ENCODE assay signal across 8 cellular contexts in genomic region chr17:82217530-82218204, GRCh38. TPM values are rescaled to one million over a fixed set of nuclear protein-coding genes. Genes with fewer than 3 reads are reported as not detected.
DNase-seq lines count a peak whose midpoint lies in the region; ATAC-seq, FAIRE-seq and TF ChIP-seq lines count a peak whose summit lies in the region.

No MANE protein-coding gene starts in this region.

- H3K9me3 ChIP-seq in PC-3 (ENCODE audit: low read length) (no peaks in the 10 kb centered on the region), small intestine (ENCODE audit: control insufficient read depth, low read depth) (no peaks in the 10 kb centered on the region)

- no TSS peak for BruUV-seq in PC-3 (replicated peaks; lab: Mats Ljungman, UMichigan)

- no peaks in the 10 kb centered on the region for H3K9me2 ChIP-seq in PC-3 (replicated peaks; ENCODE audit: low read length)

- no peaks in the 10 kb centered on the region for H3F3A ChIP-seq in PC-3 (ENCODE audit: low read length, unreplicated experiment)

- no peak overlapping the region for H3K4me3 ChIP-seq in PC-3 (ENCODE audit: low read length)
- H3K4me3 ChIP-seq in small intestine (ENCODE audit: low read depth in 1 of 2, low read length in 2 of 2), result no peak overlapping the region

- H3K79me2 ChIP-seq in PC-3 (ENCODE audit: low read length), result no peaks in the 10 kb centered on the region

- DNase-seq in CD1c-positive myeloid dendritic cell (ENCODE audit: extremely low spot score) (peak; percentile 79), PC-3 (peak; percentile 93), epithelial cell of prostate (ENCODE audit: low read depth, low spot score) (no peak), non-pigmented ciliary epithelial cell (ENCODE audit: low read depth) (peak; percentile 66), COLO668 (lab: John Stamatoyannopoulos, UW; ENCODE audit: unreplicated experiment) (no peak), small intestine (no peak), GM10266 (ENCODE audit: extremely low spot score) (no peak)

- POLR2A ChIA-PET in PC-3 (lab: Charles Lee; ENCODE audit: unreplicated experiment), result no interaction called here

- intact Hi-C loops in PC-3 (cut with micrococcal nuclease), result no loop called here

- no peaks in the 10 kb centered on the region for H3K27me3 ChIP-seq in PC-3 (ENCODE audit: low read length)
- H3K27me3 ChIP-seq in small intestine (ENCODE audit: control insufficient read depth in 2 of 2, insufficient read depth in 2 of 2, low read length in 2 of 2), result no peaks in the 10 kb centered on the region

- H3K27ac ChIP-seq in PC-3 (ENCODE audit: low read length) (peak overlapping the region; percentile 91), epithelial cell of prostate (peak overlapping the region; percentile 95), small intestine (ENCODE audit: low read depth in 1 of 2, low read length in 1 of 2) (peak overlapping the region in 1 of 2 donors; percentile 77)

- peak overlapping the region; percentile 68 for H3K4me2 ChIP-seq in PC-3 (ENCODE audit: low read length)

- no peak for FAIRE-seq in small intestine (lab: Jason Lieb, UNC)

- H4K20me1 ChIP-seq in PC-3 (ENCODE audit: low read length), result no peaks in the 10 kb centered on the region

- peak overlapping the region; percentile 76 for H3K9ac ChIP-seq in PC-3 (ENCODE audit: low read length)

- H2AFZ ChIP-seq in PC-3 (ENCODE audit: low read length), result no peak overlapping the region

- WGBS in small intestine, 3 donors, result 61 to 69% (median 62%) methylated on average over 21 of the region's 21 CpGs

- H3K36me3 ChIP-seq in PC-3 (ENCODE audit: low read depth, low read length) (no peaks in the 10 kb centered on the region), small intestine (ENCODE audit: control insufficient read depth in 2 of 2, insufficient read depth in 2 of 2, low read length in 2 of 2) (no peaks in the 10 kb centered on the region)

- H3K4me1 ChIP-seq in PC-3 (ENCODE audit: insufficient read depth, low read length) (peaks cover 34% of the 10 kb centered on the region), small intestine (ENCODE audit: control insufficient read depth in 2 of 2, insufficient read depth in 1 of 2, low read depth in 1 of 2, low read length in 1 of 2) (peaks cover 0 to 3% of the 10 kb centered on the region in 2 donors)

- no peak for TF ChIP-seq CTCF in PC-3 (conservative IDR thresholded peaks at IDR 0.05; ENCODE audit: low read depth, low read length)
- TF ChIP-seq CTCF in GM10266 (IDR thresholded peaks at IDR 0.05; ENCODE audit: control insufficient read depth, insufficient read depth, low read depth, missing control alignments), result no peak

- ATAC-seq in PC-3 (peak; percentile 58), HG03565 (IDR thresholded peaks at IDR 0.05; ENCODE audit: unreplicated experiment) (no peak)

- CTCF ChIA-PET in PC-3 (lab: Charles Lee), result no interaction called here

RNA-seq across cellular contexts. Expression of gene CCDC57, which starts 5.0 kb away (rescaled TPM):
- total RNA-seq in PC-3 (2014; rRNA removed), result 35.0 and 36.6 TPM in 2 replicates
- 10 to 100 TPM; 36.7 to 97.3 (median 47.7) TPM for polyA plus RNA-seq in small intestine

RNA-seq across cellular contexts. Expression of gene SLC16A3, which starts 11.2 kb away (rescaled TPM):
- 286 and 447 TPM in 2 replicates for total RNA-seq in PC-3 (2014; rRNA removed)
- polyA plus RNA-seq in small intestine, result 10 to 100 TPM in 1 of 3 donors, 1 to 10 TPM in 2; 5.4 to 33.2 (median 7.8) TPM

RNA-seq across cellular contexts. Expression of gene CSNK1D, which starts 55.8 kb away (rescaled TPM):
- 58.6 and 73.5 TPM in 2 replicates for total RNA-seq in PC-3 (2014; rRNA removed)
- 100 to 1,000 TPM; 111 to 148 (median 146) TPM for polyA plus RNA-seq in small intestine

Comparison
In these comparisons a context has a peak if more than half of its experiments do, and no peak if none do; other contexts are left out.
1. DNase-seq: peak in CD1c-positive myeloid dendritic cell (single experiment), PC-3 (single experiment) and non-pigmented ciliary epithelial cell (single experiment); none in epithelial cell of prostate (single experiment), COLO668 (single experiment), small intestine (single experiment) and GM10266 (single experiment).